Comparison of ENCODE assay signal across 9 cellular contexts in genomic region chr3:187210555-187211327, GRCh38. TPM values are rescaled to one million over a fixed set of nuclear protein-coding genes. Genes with fewer than 3 reads are reported as not detected.
DNase-seq lines count a peak whose midpoint lies in the region; ATAC-seq and TF ChIP-seq lines count a peak whose summit lies in the region.
"Had no signal": no experiment of that assay in that cellular context is flagged by ENCODE, and none has a peak within 500 bp of the region (broad histone marks: within the 10 kb centered on the region; RNA-seq: fewer than 3 reads in every experiment).

No MANE protein-coding gene starts in this region.

- H3K9me3 Mint-ChIP-seq in stimulated activated naive CD8-positive, alpha-beta T cell treated with anti-CD3 and anti-CD28 coated beads, Interleukin-15, amount 100 ng/mL, for 72 hours: peaks cover 0 to 4% of the 10 kb centered on the region in 2 donors
- H3K9me3 Mint-ChIP-seq in activated naive CD4-positive, alpha-beta T cell treated with anti-CD3 and anti-CD28 coated beads, Interleukin-2, amount 50 U/mL, for 72 hours: no peaks in the 10 kb centered on the region

- CTCF ChIA-PET in IMR-90 (lab: Yijun Ruan, JAX): interaction anchor here (0.6 to 1.9 kb wide), 7 partner anchors 10 to 469 kb away, joined by 3 to 7 read pairs (median 3); no protein-coding TSS in a partner anchor

- H3K27ac ChIP-seq in IMR-90 (ENCODE audit: insufficient read depth, low read length) (no peak overlapping the region), left ventricle myocardium inferior (replicated peaks) (peak overlapping the region; percentile 31), vagina (peak overlapping the region; percentile 15)

- H3K4ac ChIP-seq in IMR-90 (ENCODE audit: low read depth, low read length): peak overlapping the region; percentile 20; the same call in 1 of the 2 replicates

- no peak overlapping the region for H3K27ac Mint-ChIP-seq in stimulated activated naive CD8-positive, alpha-beta T cell treated with anti-CD3 and anti-CD28 coated beads, Interleukin-15, amount 100 ng/mL, for 72 hours
- H3K27ac Mint-ChIP-seq in activated naive CD4-positive, alpha-beta T cell treated with anti-CD3 and anti-CD28 coated beads, Interleukin-2, amount 50 U/mL, for 72 hours: no peak overlapping the region
- H3K27ac Mint-ChIP-seq: naive thymus-derived CD4-positive, alpha-beta T cell had no signal

- H3K9ac ChIP-seq in IMR-90 (ENCODE audit: low read depth, low read length): no peak overlapping the region

- peak; percentile 41 for DNase-seq in IMR-90
- no peak for DNase-seq in left ventricle myocardium inferior
- DNase-seq in vagina (ENCODE audit: extremely low spot score in 2 of 2): no peak
- DNase-seq in stimulated activated naive CD8-positive, alpha-beta T cell treated with anti-CD3 and anti-CD28 coated beads, Interleukin-15, amount 100 ng/mL, for 72 hours: no peak
- DNase-seq in activated naive CD4-positive, alpha-beta T cell treated with anti-CD3 and anti-CD28 coated beads, Interleukin-2, amount 50 U/mL, for 72 hours (ENCODE audit: low spot score in 2 of 2): no peak
- no peak for DNase-seq in LoVo (ENCODE audit: low spot score)
- DNase-seq: naive thymus-derived CD4-positive, alpha-beta T cell; NCI-H187 treated with DMSO at 0.1 percent for 48 hours had no signal

- H4K20me1 ChIP-seq in IMR-90 (ENCODE audit: insufficient read depth, low read length): no peaks in the 10 kb centered on the region

- H2AK9ac ChIP-seq in IMR-90 (replicated peaks; ENCODE audit: low read depth, low read length, poor library complexity): no peak overlapping the region

- no peak overlapping the region for H4K8ac ChIP-seq in IMR-90 (ENCODE audit: low read depth in 2 of 2, low read length in 2 of 2)

- no peak overlapping the region for H3K4me3 ChIP-seq in IMR-90 (ENCODE audit: insufficient read depth, low read depth, low read length)
- no peak overlapping the region for H3K4me3 ChIP-seq in left ventricle myocardium inferior
- H3K4me3 ChIP-seq in vagina: no peak overlapping the region

- H3K4me1 ChIP-seq in IMR-90 (ENCODE audit: control insufficient read depth, insufficient read depth, low read length) (peaks cover 8% of the 10 kb centered on the region), left ventricle myocardium inferior (peaks cover 25% of the 10 kb centered on the region), vagina (peaks cover 54% of the 10 kb centered on the region)

- H2BK5ac ChIP-seq in IMR-90 (ENCODE audit: low read depth, low read length, poor library complexity, severe bottlenecking): no peak overlapping the region

- peak overlapping the region; percentile 32; the same call in 1 of the 2 replicates for H2BK20ac ChIP-seq in IMR-90 (ENCODE audit: low read depth, low read length)

- peak; percentile 97 for ATAC-seq in GM19468 (IDR thresholded peaks at IDR 0.05; ENCODE audit: extremely low read depth, unreplicated experiment)
- ATAC-seq in IMR-90 (ENCODE audit: low read depth): peak; percentile 83
- no peak for ATAC-seq in stimulated activated naive CD8-positive, alpha-beta T cell treated with anti-CD3 and anti-CD28 coated beads, Interleukin-15, amount 100 ng/mL, for 72 hours
- no peak for ATAC-seq in activated naive CD4-positive, alpha-beta T cell treated with anti-CD3 and anti-CD28 coated beads, Interleukin-2, amount 50 U/mL, for 72 hours
- ATAC-seq: naive thymus-derived CD4-positive, alpha-beta T cell had no signal

- H3K9me3 ChIP-seq in IMR-90 (ENCODE audit: control insufficient read depth, insufficient read depth, low read length) (peaks cover 2% of the 10 kb centered on the region; the same call in 1 of the 2 replicates), left ventricle myocardium inferior (replicated peaks) (no peaks in the 10 kb centered on the region), vagina (no peaks in the 10 kb centered on the region)

- intact Hi-C loops in IMR-90 (cut with micrococcal nuclease): no loop called here
- intact Hi-C loops in left ventricle myocardium inferior (cut with micrococcal nuclease): loop anchor here (10.0 kb wide), 1 partner anchor 464 kb away; the partner anchor contains the start of gene SST
- intact Hi-C loops in vagina (cut with DNase I): no loop called here

- no TSS peak for BruUV-seq in IMR-90 (replicated peaks; lab: Mats Ljungman, UMichigan)

- dilution Hi-C loops in IMR-90 (cut with HindIII; ENCODE audit: low sequenced_read_pairs, unreplicated experiment): loop anchor here (25.0 kb wide), 1 partner anchor 477 kb away; no protein-coding TSS in a partner anchor

- H3K4me3 Mint-ChIP-seq in stimulated activated naive CD8-positive, alpha-beta T cell treated with anti-CD3 and anti-CD28 coated beads, Interleukin-15, amount 100 ng/mL, for 72 hours: no peak overlapping the region
- H3K4me3 Mint-ChIP-seq: naive thymus-derived CD4-positive, alpha-beta T cell had no signal

- POLR2A ChIA-PET in IMR-90 (lab: Charles Lee; ENCODE audit: unreplicated experiment): interaction anchor here (0.6 to 0.7 kb wide), 3 partner anchors 439 to 639 kb away, joined by 4 to 7 read pairs (median 5); no protein-coding TSS in a partner anchor

- peak overlapping the region; percentile 37; the same call in 1 of the 2 replicates for H2BK120ac ChIP-seq in IMR-90 (ENCODE audit: low read depth, low read length)

- H3K79me1 ChIP-seq in IMR-90 (ENCODE audit: low read depth in 1 of 2, low read length in 2 of 2): no peaks in the 10 kb centered on the region

- no peak for TF ChIP-seq RAD21 in IMR-90 (IDR thresholded peaks at IDR 0.05; ENCODE audit: low read length)

- no peaks in the 10 kb centered on the region for H3K36me3 ChIP-seq in IMR-90 (ENCODE audit: control insufficient read depth, insufficient read depth, low read length)
- no peaks in the 10 kb centered on the region for H3K36me3 ChIP-seq in left ventricle myocardium inferior
- no peaks in the 10 kb centered on the region for H3K36me3 ChIP-seq in vagina

- H3K14ac ChIP-seq in IMR-90 (replicated peaks; ENCODE audit: low read depth, low read length): 0 out of 2 replicates have a peak overlapping the region, but pooled peaks have one; percentile 18

- in situ Hi-C loops in IMR-90 (cut with MboI; ENCODE audit: low sequenced_read_pairs): no loop called here

- H4K91ac ChIP-seq in IMR-90 (ENCODE audit: insufficient read depth, low read depth, low read length): no peak overlapping the region

- WGBS in IMR-90 (ENCODE audit: extremely low coverage in 2 of 2, insufficient read length in 1 of 2), 2 experiments: 17% methylated on average over 1 of the region's 5 CpGs; no CpG with 5 or more reads in 1 of the 2 experiments

- no peaks in the 10 kb centered on the region for H3K27me3 Mint-ChIP-seq in stimulated activated naive CD8-positive, alpha-beta T cell treated with anti-CD3 and anti-CD28 coated beads, Interleukin-15, amount 100 ng/mL, for 72 hours

- no peak overlapping the region for H3K56ac ChIP-seq in IMR-90 (ENCODE audit: extremely low read depth, insufficient read depth, low read length)

- H3K9me1 ChIP-seq in IMR-90 (ENCODE audit: insufficient read depth, low read length): no peaks in the 10 kb centered on the region

- peak overlapping the region; percentile 25; the same call in 1 of the 2 replicates for H3K18ac ChIP-seq in IMR-90 (ENCODE audit: low read depth, low read length)

- no peak overlapping the region for H3K23ac ChIP-seq in IMR-90 (ENCODE audit: low read depth, low read length)

- no peak overlapping the region for H2AFZ ChIP-seq in IMR-90 (replicated peaks; ENCODE audit: low read length, poor library complexity)

- TF ChIP-seq POLR2A in IMR-90 (IDR thresholded peaks at IDR 0.05; ENCODE audit: low read depth, low read length) (no peak), vagina (IDR thresholded peaks at IDR 0.05) (no peak)

- no peak overlapping the region for H2AK5ac ChIP-seq in IMR-90 (ENCODE audit: low read depth, low read length)

- H2BK15ac ChIP-seq in IMR-90 (ENCODE audit: low read depth, low read length): no peak overlapping the region

- H3K36me3 Mint-ChIP-seq in activated naive CD4-positive, alpha-beta T cell treated with anti-CD3 and anti-CD28 coated beads, Interleukin-2, amount 50 U/mL, for 72 hours: no peaks in the 10 kb centered on the region

- no peaks in the 10 kb centered on the region; the same call in 1 of the 2 replicates for H3K27me3 ChIP-seq in IMR-90 (ENCODE audit: control insufficient read depth, insufficient read depth, low read length)
- no peaks in the 10 kb centered on the region for H3K27me3 ChIP-seq in left ventricle myocardium inferior (ENCODE audit: low read depth)
- no peaks in the 10 kb centered on the region for H3K27me3 ChIP-seq in vagina

- H3K4me1 Mint-ChIP-seq in stimulated activated naive CD8-positive, alpha-beta T cell treated with anti-CD3 and anti-CD28 coated beads, Interleukin-15, amount 100 ng/mL, for 72 hours: no peaks in the 10 kb centered on the region
- H3K4me1 Mint-ChIP-seq: naive thymus-derived CD4-positive, alpha-beta T cell had no signal

- TF ChIP-seq CTCF in IMR-90 (conservative IDR thresholded peaks at IDR 0.05; ENCODE audit: low read depth, low read length): no peak
- no peak for TF ChIP-seq CTCF in left ventricle myocardium inferior (IDR thresholded peaks at IDR 0.05; ENCODE audit: borderline replicate concordance)
- TF ChIP-seq CTCF in vagina (IDR thresholded peaks at IDR 0.05): no peak

- H3K4me2 ChIP-seq in IMR-90 (ENCODE audit: low read depth, low read length): no peak overlapping the region; the same call in 1 of the 2 replicates

- H4K5ac ChIP-seq in IMR-90 (ENCODE audit: low read depth, low read length): no peak overlapping the region

TF ChIP-seq in IMR-90, 13 proteins besides CTCF, POLR2A, EP300 and RAD21 (continues in another document):
- TF ChIP-seq BHLHE40 (IDR thresholded peaks at IDR 0.05; ENCODE audit: low read depth, low read length) (no peak), SMC3 (IDR thresholded peaks at IDR 0.05; ENCODE audit: low read depth, low read length) (no peak), CHD1 (IDR thresholded peaks at IDR 0.05; ENCODE audit: low read depth, low read length) (no peak), MAZ (IDR thresholded peaks at IDR 0.05; ENCODE audit: borderline replicate concordance, low read depth, low read length) (no peak), MXI1 (IDR thresholded peaks at IDR 0.05; ENCODE audit: borderline replicate concordance, low read depth, low read length) (no peak), FOS (IDR thresholded peaks at IDR 0.05; ENCODE audit: low read depth, low read length) (no peak)

RNA-seq across cellular contexts. Expression of gene RTP1, which starts 13.5 kb away (rescaled TPM):
- total RNA-seq in IMR-90 (2012; rRNA removed) (not detected in 2 replicates), left ventricle myocardium inferior (not detected), vagina (not detected)
- polyA plus RNA-seq in IMR-90 (2012; rRNA removed): not detected in 2 replicates
- polyA plus RNA-seq in IMR-90 (2012; cell fraction: cytosol; rRNA removed): not detected in 2 replicates
- not detected in 2 replicates for polyA plus RNA-seq in IMR-90 (2012; cell fraction: nucleus; rRNA removed; ENCODE audit: low replicate concordance)
- not detected for total RNA-seq in activated naive CD4-positive, alpha-beta T cell treated with anti-CD3 and anti-CD28 coated beads, Interleukin-2, amount 50 U/mL, for 72 hours
- total RNA-seq: naive thymus-derived CD4-positive, alpha-beta T cell had no signal
- polyA plus RNA-seq: naive thymus-derived CD4-positive, alpha-beta T cell had no signal

Comparison
In these comparisons a context has a peak if more than half of its experiments do, and no peak if none do; other contexts are left out.
1. ATAC-seq: peak in GM19468 (single experiment) and IMR-90 (single experiment); none in stimulated activated naive CD8-positive, alpha-beta T cell treated with anti-CD3 and anti-CD28 coated beads, Interleukin-15, amount 100 ng/mL, for 72 hours (single experiment) and activated naive CD4-positive, alpha-beta T cell treated with anti-CD3 and anti-CD28 coated beads, Interleukin-2, amount 50 U/mL, for 72 hours (0 of 2).